In genomic region chr3:40701016-40701588, GRCh38 we compare ENCODE assay signal across 18 cellular contexts.
DNase-seq lines count a peak whose midpoint lies in the region; ATAC-seq, FAIRE-seq and TF ChIP-seq lines count a peak whose summit lies in the region.
"Had no signal": no experiment of that assay in that cellular context is flagged by ENCODE, and none has a peak within 500 bp of the region (broad histone marks: within the 10 kb centered on the region; RNA-seq: fewer than 3 reads in every experiment).

No MANE protein-coding gene starts in this region.

- POLR2A ChIA-PET in HepG2 (lab: Yijun Ruan, JAX), result no interaction called here

- H3K36me3 ChIP-seq in HepG2 (replicated peaks in 1 of 2; ENCODE audit: control insufficient read depth in 1 of 2, insufficient read depth in 2 of 2, low read length in 2 of 2) (no peaks in the 10 kb centered on the region), right lobe of liver (no peaks in the 10 kb centered on the region)
- H3K36me3 ChIP-seq: HAP-1 had no signal

- no peaks in the 10 kb centered on the region for H3K36me3 Mint-ChIP-seq in stimulated activated effector memory CD8-positive, alpha-beta T cell treated with anti-CD3 and anti-CD28 coated beads, Interleukin-12 subunit alpha, Interleukin-12 subunit beta, amount 100 ng/mL, for 72 hours
- H3K36me3 Mint-ChIP-seq: CD14-positive monocyte; CD8-positive, alpha-beta T cell had no signal

- H3K9ac ChIP-seq in HepG2 (ENCODE audit: insufficient read depth, low read depth, low read length), result no peak overlapping the region

- no peak for ATAC-seq in HepG2
- no peak for ATAC-seq in right lobe of liver
- ATAC-seq in left ventricle myocardium superior, result peak; percentile 99
- ATAC-seq in stimulated activated effector memory CD8-positive, alpha-beta T cell treated with anti-CD3 and anti-CD28 coated beads, Interleukin-12 subunit alpha, Interleukin-12 subunit beta, amount 100 ng/mL, for 72 hours, result peak; percentile 56
- ATAC-seq: CD8-positive, alpha-beta T cell had no signal

- CTCF ChIA-PET in HepG2 (lab: Yijun Ruan, JAX; ENCODE audit: low intra/inter-chr PET ratio, low total read pairs), result no interaction called here

- no CpG with 5 or more reads among the region's 1 CpG for WGBS in HepG2 (ENCODE audit: low lambda C conversion rate)
- no CpG with 5 or more reads among the region's 1 CpG for WGBS in right lobe of liver (ENCODE audit: insufficient coverage, low coverage, low lambda C conversion rate, missing lambda C conversion rate)

- no peak overlapping the region for H3K27ac Mint-ChIP-seq in stimulated activated effector memory CD8-positive, alpha-beta T cell treated with anti-CD3 and anti-CD28 coated beads, Interleukin-12 subunit alpha, Interleukin-12 subunit beta, amount 100 ng/mL, for 72 hours
- H3K27ac Mint-ChIP-seq: CD14-positive monocyte; CD8-positive, alpha-beta T cell; HFFc6 had no signal

- TF ChIP-seq EP300 in HepG2 (IDR thresholded peaks at IDR 0.05; ENCODE audit: low read depth in 2 of 2, low read length in 2 of 2) (no peak), HepG2 (CRISPR knock-in tag; IDR thresholded peaks at IDR 0.05; ENCODE audit: borderline replicate concordance) (no peak)

- no peak overlapping the region for H3K27ac ChIP-seq in HepG2 (ENCODE audit: extremely low read length, insufficient read depth, low read length)
- no peak overlapping the region for H3K27ac ChIP-seq in right lobe of liver
- H3K27ac ChIP-seq: 22Rv1 had no signal

- no peak overlapping the region for H3K4me3 Mint-ChIP-seq in stimulated activated effector memory CD8-positive, alpha-beta T cell treated with anti-CD3 and anti-CD28 coated beads, Interleukin-12 subunit alpha, Interleukin-12 subunit beta, amount 100 ng/mL, for 72 hours
- H3K4me3 Mint-ChIP-seq: CD14-positive monocyte; CD8-positive, alpha-beta T cell; HFFc6 had no signal

- TF ChIP-seq CTCF in HepG2 (CRISPR knock-in tag; IDR thresholded peaks at IDR 0.05), result no peak
- TF ChIP-seq CTCF in right lobe of liver (IDR thresholded peaks at IDR 0.05), result no peak

- no peaks in the 10 kb centered on the region for H3K9me3 Mint-ChIP-seq in stimulated activated effector memory CD8-positive, alpha-beta T cell treated with anti-CD3 and anti-CD28 coated beads, Interleukin-12 subunit alpha, Interleukin-12 subunit beta, amount 100 ng/mL, for 72 hours

- no peak overlapping the region for H3K4me2 ChIP-seq in HepG2 (ENCODE audit: low read depth, low read length)

- no peaks in the 10 kb centered on the region for H3K79me2 ChIP-seq in HepG2 (ENCODE audit: insufficient read depth, low read length)

- DNase-seq in DMS 273 (lab: John Stamatoyannopoulos, UW; ENCODE audit: unreplicated experiment) (peak; percentile 26), DMS 273 treated with DMSO at 0.1 percent for 48 hours (lab: John Stamatoyannopoulos, UW) (no peak), HepG2 (ENCODE audit: low spot score) (no peak), right lobe of liver (no peak), left ventricle myocardium superior (peak; percentile 38), NCI-H187 treated with DMSO at 0.1 percent for 48 hours (lab: John Stamatoyannopoulos, UW) (no peak), HPDE6-E6E7 (ENCODE audit: extremely low spot score) (no peak)
- DNase-seq in stimulated activated effector memory CD8-positive, alpha-beta T cell treated with anti-CD3 and anti-CD28 coated beads, Interleukin-12 subunit alpha, Interleukin-12 subunit beta, amount 100 ng/mL, for 72 hours (ENCODE audit: low spot score in 2 of 2), result no peak
- DNase-seq: CD8-positive, alpha-beta T cell; COR-L47; DMS53; HFFc6 had no signal

- H3K4me1 Mint-ChIP-seq in stimulated activated effector memory CD8-positive, alpha-beta T cell treated with anti-CD3 and anti-CD28 coated beads, Interleukin-12 subunit alpha, Interleukin-12 subunit beta, amount 100 ng/mL, for 72 hours, result no peaks in the 10 kb centered on the region
- H3K4me1 Mint-ChIP-seq: CD14-positive monocyte had no signal

- no TSS peak for BruUV-seq in HepG2 (replicated peaks; lab: Mats Ljungman, UMichigan)

- in situ Hi-C loops in HepG2 (cut with HindIII; ENCODE audit: extremely low pct_ligation_motif_present, low pct_unique_long_range_greater_than_20kb), result no loop called here

- H3K4me1 ChIP-seq in HepG2 (ENCODE audit: insufficient read depth, low read length) (no peaks in the 10 kb centered on the region), right lobe of liver (no peaks in the 10 kb centered on the region)
- H3K4me1 ChIP-seq: HAP-1 had no signal

- no peak for TF ChIP-seq RAD21 in HepG2 (CRISPR knock-in tag; IDR thresholded peaks at IDR 0.05)

- peaks cover 0 to 3% of the 10 kb centered on the region in 2 experiments; a peak in 1 of 5 replicates for H3K27me3 ChIP-seq in HepG2 (ENCODE audit: control insufficient read depth in 1 of 2, insufficient read depth in 2 of 2, low read length in 2 of 2)
- no peaks in the 10 kb centered on the region for H3K27me3 ChIP-seq in right lobe of liver

- H3K4me3 ChIP-seq in HepG2 (replicated peaks in 1 of 3; ENCODE audit: insufficient read depth in 1 of 3, low read depth in 2 of 3, low read length in 3 of 3), result no peak overlapping the region
- H3K4me3 ChIP-seq in right lobe of liver, result no peak overlapping the region
- H3K4me3 ChIP-seq: HAP-1 had no signal

- FAIRE-seq in HepG2 (lab: Jason Lieb, UNC), result no peak
- FAIRE-seq: D721Med, H1, HTR-8/SVneo had no signal

- H3K9me3 ChIP-seq in HepG2 (ENCODE audit: low read length), result peaks cover 20% of the 10 kb centered on the region
- H3K9me3 ChIP-seq in right lobe of liver, result no peaks in the 10 kb centered on the region
- H3K9me3 ChIP-seq: HAP-1 had no signal

- H2AFZ ChIP-seq in HepG2 (ENCODE audit: low read length), result no peak overlapping the region

- H4K20me1 ChIP-seq in HepG2 (ENCODE audit: insufficient read depth, low read length), result no peaks in the 10 kb centered on the region

- TF ChIP-seq POLR2A in HepG2 (IDR thresholded peaks at IDR 0.05; ENCODE audit: insufficient read depth in 1 of 2, low read depth in 2 of 2, low read length in 2 of 2) (no peak), right lobe of liver (IDR thresholded peaks at IDR 0.05) (no peak)

- intact Hi-C loops in HepG2 (cut with micrococcal nuclease; ENCODE audit: unreplicated experiment), result no loop called here
- intact Hi-C loops in right lobe of liver (cut with DNase I), result no loop called here
- intact Hi-C loops in left ventricle myocardium superior (cut with micrococcal nuclease), result no loop called here

TF ChIP-seq in HepG2, 621 proteins besides CTCF, POLR2A, EP300 and RAD21:
- TF ChIP-seq ATF7 (IDR thresholded peaks at IDR 0.05) (peak; percentile 15; the same call in 1 of the 2 replicates), ATF7 (CRISPR knock-in tag; IDR thresholded peaks at IDR 0.05) (no peak), ZNF543 (CRISPR knock-in tag; IDR thresholded peaks at IDR 0.05) (no peak)

Comparison
In these comparisons a context has a peak if more than half of its experiments do, and no peak if none do; other contexts are left out.
1. DNase-seq: peak in DMS 273 (single experiment) and left ventricle myocardium superior (single experiment); none in DMS 273 treated with DMSO at 0.1 percent for 48 hours (single experiment), HepG2 (single experiment), right lobe of liver (0 of 3), stimulated activated effector memory CD8-positive, alpha-beta T cell treated with anti-CD3 and anti-CD28 coated beads, Interleukin-12 subunit alpha, Interleukin-12 subunit beta, amount 100 ng/mL, for 72 hours (0 of 2), NCI-H187 treated with DMSO at 0.1 percent for 48 hours (single experiment) and HPDE6-E6E7 (single experiment).
2. ATAC-seq: peak in left ventricle myocardium superior (single experiment) and stimulated activated effector memory CD8-positive, alpha-beta T cell treated with anti-CD3 and anti-CD28 coated beads, Interleukin-12 subunit alpha, Interleukin-12 subunit beta, amount 100 ng/mL, for 72 hours (single experiment); none in HepG2 (single experiment) and right lobe of liver (0 of 4).